Comparison of ENCODE assay signal across 1 cellular context in the genomic region with DNA sequence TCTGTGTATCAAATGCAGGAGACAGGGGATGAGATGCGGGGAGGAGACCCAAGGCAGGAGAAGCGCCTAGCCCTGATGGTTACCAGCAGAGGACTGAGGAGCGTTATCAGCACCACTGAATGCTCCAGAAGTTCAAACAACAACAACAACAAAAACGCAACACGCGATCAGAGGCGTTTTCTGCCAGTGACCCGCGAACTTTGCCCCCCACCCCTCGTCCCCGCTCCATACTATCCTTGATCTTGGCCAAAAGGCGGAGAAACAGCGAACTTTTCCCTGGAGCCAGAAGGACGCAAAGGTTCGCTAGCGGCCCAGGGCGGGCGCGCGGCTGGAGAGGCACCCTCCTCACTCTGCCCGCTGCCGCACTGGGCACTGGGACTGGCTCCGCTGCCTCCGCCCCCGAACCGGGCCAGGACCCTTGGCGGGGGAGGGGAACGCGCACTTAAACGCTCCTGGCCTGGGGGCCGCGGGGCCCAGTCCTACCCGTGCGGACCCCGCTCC.
TF ChIP-seq lines count a peak whose summit lies in the region.

No MANE protein-coding gene starts in this region.

TF ChIP-seq in GM12878, 131 proteins besides CTCF, POLR2A, EP300 and RAD21:
- TF ChIP-seq, protein P1, sequence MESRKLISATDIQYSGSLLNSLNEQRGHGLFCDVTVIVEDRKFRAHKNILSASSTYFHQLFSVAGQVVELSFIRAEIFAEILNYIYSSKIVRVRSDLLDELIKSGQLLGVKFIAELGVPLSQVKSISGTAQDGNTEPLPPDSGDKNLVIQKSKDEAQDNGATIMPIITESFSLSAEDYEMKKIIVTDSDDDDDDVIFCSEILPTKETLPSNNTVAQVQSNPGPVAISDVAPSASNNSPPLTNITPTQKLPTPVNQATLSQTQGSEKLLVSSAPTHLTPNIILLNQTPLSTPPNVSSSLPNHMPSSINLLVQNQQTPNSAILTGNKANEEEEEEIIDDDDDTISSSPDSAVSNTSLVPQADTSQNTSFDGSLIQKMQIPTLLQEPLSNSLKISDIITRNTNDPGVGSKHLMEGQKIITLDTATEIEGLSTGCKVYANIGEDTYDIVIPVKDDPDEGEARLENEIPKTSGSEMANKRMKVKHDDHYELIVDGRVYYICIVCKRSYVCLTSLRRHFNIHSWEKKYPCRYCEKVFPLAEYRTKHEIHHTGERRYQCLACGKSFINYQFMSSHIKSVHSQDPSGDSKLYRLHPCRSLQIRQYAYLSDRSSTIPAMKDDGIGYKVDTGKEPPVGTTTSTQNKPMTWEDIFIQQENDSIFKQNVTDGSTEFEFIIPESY (IDR thresholded peaks at IDR 0.05): peak; percentile 73; the same call in 1 of the 2 replicates
- TF ChIP-seq, protein P2, sequence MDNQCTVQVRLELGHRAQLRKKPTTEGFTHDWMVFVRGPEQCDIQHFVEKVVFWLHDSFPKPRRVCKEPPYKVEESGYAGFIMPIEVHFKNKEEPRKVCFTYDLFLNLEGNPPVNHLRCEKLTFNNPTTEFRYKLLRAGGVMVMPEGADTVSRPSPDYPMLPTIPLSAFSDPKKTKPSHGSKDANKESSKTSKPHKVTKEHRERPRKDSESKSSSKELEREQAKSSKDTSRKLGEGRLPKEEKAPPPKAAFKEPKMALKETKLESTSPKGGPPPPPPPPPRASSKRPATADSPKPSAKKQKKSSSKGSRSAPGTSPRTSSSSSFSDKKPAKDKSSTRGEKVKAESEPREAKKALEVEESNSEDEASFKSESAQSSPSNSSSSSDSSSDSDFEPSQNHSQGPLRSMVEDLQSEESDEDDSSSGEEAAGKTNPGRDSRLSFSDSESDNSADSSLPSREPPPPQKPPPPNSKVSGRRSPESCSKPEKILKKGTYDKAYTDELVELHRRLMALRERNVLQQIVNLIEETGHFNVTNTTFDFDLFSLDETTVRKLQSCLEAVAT (IDR thresholded peaks at IDR 0.05): peak; percentile 54
- TF ChIP-seq ZNF217 (IDR thresholded peaks at IDR 0.05): no peak
TF ChIP-seq in GM12878: peak in this region for 2.
